16 cellular contexts compared by ENCODE assay signal in the genomic region with DNA sequence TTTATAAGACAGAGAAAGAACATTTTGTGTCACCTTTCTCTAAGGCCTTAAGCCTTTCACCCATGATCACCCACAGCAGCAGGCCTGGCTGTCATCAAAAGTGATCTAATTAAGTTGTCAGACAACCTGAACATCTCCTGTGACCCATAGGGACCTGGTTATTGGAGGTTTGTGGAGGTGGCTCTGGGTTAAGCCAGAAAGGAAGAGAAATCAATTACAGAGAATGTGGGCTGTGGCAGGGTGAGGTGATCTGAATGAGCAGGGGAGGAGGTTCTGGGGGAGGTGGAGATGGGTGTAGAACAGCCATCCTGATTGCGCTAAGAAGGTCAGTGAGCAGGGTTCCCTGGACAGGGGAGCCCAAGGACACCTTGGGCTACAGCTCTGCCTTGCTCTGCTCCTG.
DNase-seq lines count a peak whose midpoint lies in the region; ATAC-seq and TF ChIP-seq lines count a peak whose summit lies in the region.
"Had no signal": no experiment of that assay in that cellular context is flagged by ENCODE, and none has a peak within 500 bp of the region (broad histone marks: within the 10 kb centered on the region; RNA-seq: fewer than 3 reads in every experiment).

No MANE protein-coding gene starts in this region.

- peak overlapping the region; percentile 3 for H3K4me3 Mint-ChIP-seq in nephron progenitor cell
- H3K4me3 Mint-ChIP-seq in immature natural killer cell: no peak overlapping the region
- H3K4me3 Mint-ChIP-seq: CD14-positive monocyte; CD4-positive, alpha-beta memory T cell had no signal

- peak; percentile 31 for DNase-seq in NCI-H82 (lab: John Stamatoyannopoulos, UW)
- no peak for DNase-seq in NCI-H82 treated with DMSO at 0.1 percent for 48 hours (lab: John Stamatoyannopoulos, UW; ENCODE audit: unreplicated experiment)
- DNase-seq in nephron progenitor cell: no peak
- peak; percentile 54 for DNase-seq in retina
- DNase-seq in immature natural killer cell: no peak
- DNase-seq in stimulated activated CD4-positive, alpha-beta T cell treated with anti-CD3 and anti-CD28 coated beads, Interleukin-1b, Interleukin-23, amount 100 ng/mL, for 48 hours: no peak
- DNase-seq: AML-193; CD4-positive, alpha-beta memory T cell; DMS153; DMS79; GDM1; GM23248 had no signal

- ATAC-seq in GM18498 (IDR thresholded peaks at IDR 0.05; ENCODE audit: unreplicated experiment): no peak
- ATAC-seq: A549, HepG2 had no signal

- H3K27me3 Mint-ChIP-seq in nephron progenitor cell (ENCODE audit: low read depth, poor library complexity) (peaks cover 5% of the 10 kb centered on the region), immature natural killer cell (ENCODE audit: low read depth in 3 of 3) (peaks cover 0 to 2% (median 0%) of the 10 kb centered on the region in 3 donors)
- H3K27me3 Mint-ChIP-seq: CD4-positive, alpha-beta memory T cell had no signal

- H3K36me3 Mint-ChIP-seq in nephron progenitor cell (ENCODE audit: low read depth): no peaks in the 10 kb centered on the region
- H3K36me3 Mint-ChIP-seq in immature natural killer cell: no peaks in the 10 kb centered on the region
- H3K36me3 Mint-ChIP-seq: CD14-positive monocyte; CD4-positive, alpha-beta memory T cell had no signal

- TF ChIP-seq CTCF in nephron progenitor cell (IDR thresholded peaks at IDR 0.05): no peak

- H3K9me3 Mint-ChIP-seq in nephron progenitor cell (peaks cover 3% of the 10 kb centered on the region), immature natural killer cell (peaks cover 0 to 7% (median 0%) of the 10 kb centered on the region in 6 donors)

- H3K4me1 Mint-ChIP-seq in nephron progenitor cell: peaks cover 15% of the 10 kb centered on the region
- no peaks in the 10 kb centered on the region for H3K4me1 Mint-ChIP-seq in immature natural killer cell
- H3K4me1 Mint-ChIP-seq: CD14-positive monocyte; CD4-positive, alpha-beta memory T cell had no signal

- no peak overlapping the region for H3K27ac Mint-ChIP-seq in nephron progenitor cell
- H3K27ac Mint-ChIP-seq in immature natural killer cell: no peak overlapping the region
- H3K27ac Mint-ChIP-seq: CD4-positive, alpha-beta memory T cell had no signal

Comparison
In these comparisons a context has a peak if more than half of its experiments do, and no peak if none do; other contexts are left out.
1. DNase-seq: peak in NCI-H82 (single experiment) and retina (single experiment); none in NCI-H82 treated with DMSO at 0.1 percent for 48 hours (single experiment), nephron progenitor cell (single experiment), immature natural killer cell (0 of 3) and stimulated activated CD4-positive, alpha-beta T cell treated with anti-CD3 and anti-CD28 coated beads, Interleukin-1b, Interleukin-23, amount 100 ng/mL, for 48 hours (single experiment).